1 cellular context compared by ENCODE assay signal in the genomic region with DNA sequence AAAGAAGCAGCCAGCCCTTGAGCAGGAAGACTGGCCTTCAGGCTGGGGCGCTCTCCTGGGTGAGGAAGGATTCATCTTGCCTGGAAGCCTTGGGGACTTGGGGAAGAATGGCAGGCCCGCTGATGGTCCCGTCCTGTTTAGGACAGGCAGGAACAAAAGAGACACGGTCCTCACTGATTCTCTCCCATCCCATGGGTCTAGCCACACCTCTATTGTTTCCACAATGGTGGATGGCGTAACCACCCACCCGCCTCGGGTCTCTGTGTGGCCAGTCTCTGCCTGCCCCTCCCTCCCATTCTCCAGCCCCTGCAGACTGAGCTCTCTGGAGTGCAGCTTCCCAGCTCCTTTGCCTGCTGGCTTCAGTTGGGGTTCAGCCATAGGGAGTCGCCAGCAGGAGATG.
TF ChIP-seq lines count a peak whose summit lies in the region.

No MANE protein-coding gene starts in this region.

TF ChIP-seq in HepG2, 621 proteins besides CTCF, POLR2A, EP300 and RAD21 (continued from another document):
- TF ChIP-seq, protein P1, sequence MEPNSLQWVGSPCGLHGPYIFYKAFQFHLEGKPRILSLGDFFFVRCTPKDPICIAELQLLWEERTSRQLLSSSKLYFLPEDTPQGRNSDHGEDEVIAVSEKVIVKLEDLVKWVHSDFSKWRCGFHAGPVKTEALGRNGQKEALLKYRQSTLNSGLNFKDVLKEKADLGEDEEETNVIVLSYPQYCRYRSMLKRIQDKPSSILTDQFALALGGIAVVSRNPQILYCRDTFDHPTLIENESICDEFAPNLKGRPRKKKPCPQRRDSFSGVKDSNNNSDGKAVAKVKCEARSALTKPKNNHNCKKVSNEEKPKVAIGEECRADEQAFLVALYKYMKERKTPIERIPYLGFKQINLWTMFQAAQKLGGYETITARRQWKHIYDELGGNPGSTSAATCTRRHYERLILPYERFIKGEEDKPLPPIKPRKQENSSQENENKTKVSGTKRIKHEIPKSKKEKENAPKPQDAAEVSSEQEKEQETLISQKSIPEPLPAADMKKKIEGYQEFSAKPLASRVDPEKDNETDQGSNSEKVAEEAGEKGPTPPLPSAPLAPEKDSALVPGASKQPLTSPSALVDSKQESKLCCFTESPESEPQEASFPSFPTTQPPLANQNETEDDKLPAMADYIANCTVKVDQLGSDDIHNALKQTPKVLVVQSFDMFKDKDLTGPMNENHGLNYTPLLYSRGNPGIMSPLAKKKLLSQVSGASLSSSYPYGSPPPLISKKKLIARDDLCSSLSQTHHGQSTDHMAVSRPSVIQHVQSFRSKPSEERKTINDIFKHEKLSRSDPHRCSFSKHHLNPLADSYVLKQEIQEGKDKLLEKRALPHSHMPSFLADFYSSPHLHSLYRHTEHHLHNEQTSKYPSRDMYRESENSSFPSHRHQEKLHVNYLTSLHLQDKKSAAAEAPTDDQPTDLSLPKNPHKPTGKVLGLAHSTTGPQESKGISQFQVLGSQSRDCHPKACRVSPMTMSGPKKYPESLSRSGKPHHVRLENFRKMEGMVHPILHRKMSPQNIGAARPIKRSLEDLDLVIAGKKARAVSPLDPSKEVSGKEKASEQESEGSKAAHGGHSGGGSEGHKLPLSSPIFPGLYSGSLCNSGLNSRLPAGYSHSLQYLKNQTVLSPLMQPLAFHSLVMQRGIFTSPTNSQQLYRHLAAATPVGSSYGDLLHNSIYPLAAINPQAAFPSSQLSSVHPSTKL (CRISPR knock-in tag; IDR thresholded peaks at IDR 0.05): no peak
- no peak for TF ChIP-seq HOXD1 (CRISPR knock-in tag; IDR thresholded peaks at IDR 0.05)
- no peak for TF ChIP-seq AKAP8 (CRISPR knock-in tag; IDR thresholded peaks at IDR 0.05)
- TF ChIP-seq U2AF1 (optimal IDR thresholded peaks at IDR 0.05; ENCODE audit: low read depth, low read length): no peak
- TF ChIP-seq SP4 (CRISPR knock-in tag; IDR thresholded peaks at IDR 0.05): no peak
- TF ChIP-seq ZSCAN5A (CRISPR knock-in tag; IDR thresholded peaks at IDR 0.05; ENCODE audit: borderline replicate concordance): no peak
- no peak for TF ChIP-seq ZSCAN12 (CRISPR knock-in tag; IDR thresholded peaks at IDR 0.05)
TF ChIP-seq in HepG2: peak in this region for 0.
